8 cellular contexts compared by ENCODE assay signal in genomic region chr10:68560201-68560915, GRCh38. TPM values are rescaled to one million over a fixed set of nuclear protein-coding genes. Genes with fewer than 3 reads are reported as not detected.
DNase-seq lines count a peak whose midpoint lies in the region; ATAC-seq and TF ChIP-seq lines count a peak whose summit lies in the region.

TSS of gene TET1 (plus strand) at chr10:68560337. CDS start at chr10:68572339, 12,002 bp downstream.

- no peaks in the 10 kb centered on the region for H3K9me2 ChIP-seq in MM.1S (replicated peaks; ENCODE audit: insufficient read depth, low read length)

- H3K27ac Mint-ChIP-seq in activated B cell treated with CpG ODN at 0.5 μM for 24 hours: no peak within 1 kb of the TSS

- peaks cover 30% of the 10 kb centered on the region for H3K4me1 Mint-ChIP-seq in activated B cell treated with CpG ODN at 0.5 μM for 24 hours

- H3K79me2 ChIP-seq in MM.1S (ENCODE audit: low read length): peaks cover 48% of the 10 kb centered on the region

- peaks cover 13% of the 10 kb centered on the region; the same call in 1 of the 2 replicates for H3F3A ChIP-seq in MM.1S (ENCODE audit: insufficient read depth, low read length)

- H2AFZ ChIP-seq in MM.1S (ENCODE audit: low read length): peak within 1 kb of the TSS; percentile 79

- no peaks in the 10 kb centered on the region for H3K36me3 Mint-ChIP-seq in activated B cell treated with CpG ODN at 0.5 μM for 24 hours (ENCODE audit: low read depth)

- H3K4me3 Mint-ChIP-seq in activated B cell treated with CpG ODN at 0.5 μM for 24 hours: peak within 1 kb of the TSS; percentile 78

- ATAC-seq in activated B cell treated with CpG ODN at 0.5 μM for 24 hours (ENCODE audit: low read depth): peak; percentile 47
- peak; percentile 55 for ATAC-seq in esophagus mucosa
- no peak for ATAC-seq in GM18505 (IDR thresholded peaks at IDR 0.05; ENCODE audit: unreplicated experiment)

- H3K27me3 ChIP-seq in MM.1S (replicated peaks; ENCODE audit: insufficient read depth, low read length): no peaks in the 10 kb centered on the region
- H3K27me3 ChIP-seq in mucosa of stomach (ENCODE audit: control insufficient read depth, insufficient read depth, low read length): peaks cover 27% of the 10 kb centered on the region

- POLR2A ChIA-PET in activated B cell treated with CpG ODN at 0.5 μM for 24 hours (lab: Charles Lee): interaction anchor here (1.4 kb wide), 1 partner anchor 40 kb away, joined by 5 read pairs; no protein-coding TSS in a partner anchor

- TF ChIP-seq CTCF in MM.1S (IDR thresholded peaks at IDR 0.05; ENCODE audit: low read length) (no peak), activated B cell treated with CpG ODN at 0.5 μM for 24 hours (IDR thresholded peaks at IDR 0.05) (no peak)

- intact Hi-C loops in activated B cell treated with CpG ODN at 0.5 μM for 24 hours (cut with micrococcal nuclease): loop anchor here (1.0 to 10.0 kb wide), 2 partner anchors 40 to 264 kb away; partner anchors contain the start of gene STOX1

- no peaks in the 10 kb centered on the region for H4K20me1 ChIP-seq in MM.1S (ENCODE audit: insufficient read depth, low read length)

- TF ChIP-seq POLR2A in GM18505 (IDR thresholded peaks at IDR 0.05; ENCODE audit: borderline replicate concordance, extremely low read depth, insufficient read depth, insufficient read length): no peak

- peaks cover 58% of the 10 kb centered on the region for H3K27me3 Mint-ChIP-seq in activated B cell treated with CpG ODN at 0.5 μM for 24 hours

- H3K9me3 ChIP-seq in MM.1S (replicated peaks; ENCODE audit: insufficient read depth, low read length) (no peaks in the 10 kb centered on the region), mucosa of stomach (ENCODE audit: control insufficient read depth, low read length) (no peaks in the 10 kb centered on the region)

- CTCF ChIA-PET in activated B cell treated with CpG ODN at 0.5 μM for 24 hours (lab: Charles Lee): interaction anchor here (1.0 kb wide), 1 partner anchor 9 kb away, joined by 3 read pairs; no protein-coding TSS in a partner anchor

- DNase-seq in NCI-H187 (lab: John Stamatoyannopoulos, UW) (peak; percentile 10 to 34), NCI-H187 treated with DMSO at 0.1 percent for 48 hours (lab: John Stamatoyannopoulos, UW) (no peak), MM.1S (peak; percentile 81), activated B cell treated with CpG ODN at 0.5 μM for 24 hours (peak; percentile 24), ureter (ENCODE audit: low spot score) (peak; percentile 57)

- H3K36me3 ChIP-seq in MM.1S (replicated peaks; ENCODE audit: insufficient read depth, low read length) (no peaks in the 10 kb centered on the region), mucosa of stomach (ENCODE audit: control insufficient read depth, insufficient read depth, low read length) (no peaks in the 10 kb centered on the region)

- H3K9me3 Mint-ChIP-seq in activated B cell treated with CpG ODN at 0.5 μM for 24 hours: no peaks in the 10 kb centered on the region

- H3K4me3 ChIP-seq in MM.1S (ENCODE audit: low read length) (peak within 1 kb of the TSS; percentile 92), mucosa of stomach (ENCODE audit: low read length) (peak within 1 kb of the TSS; percentile 46)

- H3K9ac ChIP-seq in MM.1S (ENCODE audit: low read length) (peak within 1 kb of the TSS; percentile 62; the same call in 1 of the 2 replicates), mucosa of stomach (ENCODE audit: low read length) (peak within 1 kb of the TSS; percentile 69)

- peak within 1 kb of the TSS; percentile 82 for H3K4me2 ChIP-seq in MM.1S (ENCODE audit: low read depth, low read length)

- H3K27ac ChIP-seq in MM.1S (ENCODE audit: low read length): no peak within 1 kb of the TSS

- peaks cover 18% of the 10 kb centered on the region for H3K4me1 ChIP-seq in MM.1S (ENCODE audit: low read length)
- peaks cover 4% of the 10 kb centered on the region for H3K4me1 ChIP-seq in mucosa of stomach (ENCODE audit: control insufficient read depth, insufficient read depth, low read length)

RNA-seq across cellular contexts. Expression of gene TET1, which starts in this region (rescaled TPM):
- total RNA-seq in activated B cell treated with CpG ODN at 0.5 μM for 24 hours (0.54 and 0.69 TPM in 2 replicates), esophagus mucosa (0.56 TPM), ureter (4.8 TPM)

Comparison
In these comparisons a context has a peak if more than half of its experiments do, and no peak if none do; other contexts are left out.
1. Peak in DNase-seq and ATAC-seq in activated B cell treated with CpG ODN at 0.5 μM for 24 hours; RNA of the gene not detected or under 1 TPM.
2. Peak in ATAC-seq in esophagus mucosa; RNA of the gene not detected or under 1 TPM.